1 cellular context compared by ENCODE assay signal in genomic region chr13:64471916-64472315, GRCh38.
A peak's percentile ranks its signal among the peaks of the same experiment; 100 is the strongest.
TF ChIP-seq lines count a peak whose summit lies in the region.

No MANE protein-coding gene starts in this region.

TF ChIP-seq in H1, 55 proteins besides CTCF, POLR2A, EP300 and RAD21:
- TF ChIP-seq CHD7 (IDR thresholded peaks at IDR 0.05; ENCODE audit: insufficient replicate concordance, low read length), result no peak
- TF ChIP-seq E2F6 (IDR thresholded peaks at IDR 0.05), result no peak
- peak; percentile 77 for TF ChIP-seq MAFK (IDR thresholded peaks at IDR 0.05; ENCODE audit: low read depth, low read length)
- no peak for TF ChIP-seq JUND (IDR thresholded peaks at IDR 0.05; ENCODE audit: low read length)
- TF ChIP-seq BACH1 (IDR thresholded peaks at IDR 0.05; ENCODE audit: low read length), result peak; percentile 77
TF ChIP-seq in H1: peak in this region for 2.
